3 cellular contexts compared by ENCODE assay signal in genomic region chr1:204694145-204694544, GRCh38.
TF ChIP-seq lines count a peak whose summit lies in the region.

No MANE protein-coding gene starts in this region.

TF ChIP-seq in A549, 52 proteins besides CTCF, POLR2A, EP300 and RAD21:
- TF ChIP-seq KDM1A (IDR thresholded peaks at IDR 0.05; ENCODE audit: low read depth), result no peak
- TF ChIP-seq ZNF302 (CRISPR knock-in tag; IDR thresholded peaks at IDR 0.05), result no peak
- no peak for TF ChIP-seq RFX5 (IDR thresholded peaks at IDR 0.05)
- no peak for TF ChIP-seq TFCP2L1 (CRISPR knock-in tag; IDR thresholded peaks at IDR 0.05)
- TF ChIP-seq FOSB (CRISPR knock-in tag; IDR thresholded peaks at IDR 0.05), result no peak
- peak; percentile 82 for TF ChIP-seq MAFK (IDR thresholded peaks at IDR 0.05; ENCODE audit: partially characterized antibody)

TF ChIP-seq in GM23338, 12 proteins besides CTCF, POLR2A, EP300 and RAD21 (continues in another document):
- no peak for TF ChIP-seq ZNF114 (CRISPR knock-in tag; IDR thresholded peaks at IDR 0.05)
- TF ChIP-seq REST (IDR thresholded peaks at IDR 0.05; ENCODE audit: unreplicated experiment), result no peak
- no peak for TF ChIP-seq ZNF331 (CRISPR knock-in tag; IDR thresholded peaks at IDR 0.05; ENCODE audit: low read depth)
- no peak for TF ChIP-seq POLR2AphosphoS5 (IDR thresholded peaks at IDR 0.05; ENCODE audit: low read depth)
- no peak for TF ChIP-seq STAT1 (IDR thresholded peaks at IDR 0.05; ENCODE audit: unreplicated experiment)
- TF ChIP-seq EZH2phosphoT487 (IDR thresholded peaks at IDR 0.05; ENCODE audit: unreplicated experiment), result no peak
- no peak for TF ChIP-seq JUNB (IDR thresholded peaks at IDR 0.05; ENCODE audit: unreplicated experiment)
- TF ChIP-seq ZNF462 (CRISPR knock-in tag; IDR thresholded peaks at IDR 0.05), result no peak
- no peak for TF ChIP-seq NANOG (IDR thresholded peaks at IDR 0.05; ENCODE audit: borderline replicate concordance)
- TF ChIP-seq ETS1 (IDR thresholded peaks at IDR 0.05), result no peak
- no peak for TF ChIP-seq EZH2 (IDR thresholded peaks at IDR 0.05; ENCODE audit: low read depth, unreplicated experiment)

TF ChIP-seq in H1, 55 proteins besides CTCF, POLR2A, EP300 and RAD21:
- no peak for TF ChIP-seq BCL11A (IDR thresholded peaks at IDR 0.05; ENCODE audit: low read depth in 2 of 2, low read length in 2 of 2)
- no peak for TF ChIP-seq RBBP5 (IDR thresholded peaks at IDR 0.05; ENCODE audit: borderline replicate concordance, low read depth, low read length)
- no peak for TF ChIP-seq CTBP2 (IDR thresholded peaks at IDR 0.05; ENCODE audit: borderline replicate concordance, insufficient read depth, insufficient read length, low read length)
- TF ChIP-seq SIX5 (IDR thresholded peaks at IDR 0.05; ENCODE audit: low read depth, low read length), result no peak
- no peak for TF ChIP-seq CHD1 (IDR thresholded peaks at IDR 0.05; ENCODE audit: low read depth, low read length)
- no peak for TF ChIP-seq PHF8 (conservative IDR thresholded peaks at IDR 0.05; ENCODE audit: low read depth, low read length)
- TF ChIP-seq SIRT6 (IDR thresholded peaks at IDR 0.05; ENCODE audit: low read length), result no peak
- TF ChIP-seq CREB1 (IDR thresholded peaks at IDR 0.05), result no peak
- no peak for TF ChIP-seq SRF (IDR thresholded peaks at IDR 0.05; ENCODE audit: low read depth, low read length)
- no peak for TF ChIP-seq ATF2 (IDR thresholded peaks at IDR 0.05; ENCODE audit: low read length)
- TF ChIP-seq HDAC6 (IDR thresholded peaks at IDR 0.05; ENCODE audit: low read depth, low read length), result no peak
- no peak for TF ChIP-seq RNF2 (IDR thresholded peaks at IDR 0.05; ENCODE audit: borderline replicate concordance, low read depth, low read length, missing control alignments, poor library complexity, severe bottlenecking)
- TF ChIP-seq KDM5A (IDR thresholded peaks at IDR 0.05; ENCODE audit: low read length), result no peak
- TF ChIP-seq GTF2F1 (IDR thresholded peaks at IDR 0.05; ENCODE audit: borderline replicate concordance, low read depth, low read length), result no peak
- TF ChIP-seq CBX5 (IDR thresholded peaks at IDR 0.05; ENCODE audit: low read depth, low read length), result no peak
- TF ChIP-seq SP4 (IDR thresholded peaks at IDR 0.05; ENCODE audit: low read length), result no peak
